19 cellular contexts compared by ENCODE assay signal in the genomic region with DNA sequence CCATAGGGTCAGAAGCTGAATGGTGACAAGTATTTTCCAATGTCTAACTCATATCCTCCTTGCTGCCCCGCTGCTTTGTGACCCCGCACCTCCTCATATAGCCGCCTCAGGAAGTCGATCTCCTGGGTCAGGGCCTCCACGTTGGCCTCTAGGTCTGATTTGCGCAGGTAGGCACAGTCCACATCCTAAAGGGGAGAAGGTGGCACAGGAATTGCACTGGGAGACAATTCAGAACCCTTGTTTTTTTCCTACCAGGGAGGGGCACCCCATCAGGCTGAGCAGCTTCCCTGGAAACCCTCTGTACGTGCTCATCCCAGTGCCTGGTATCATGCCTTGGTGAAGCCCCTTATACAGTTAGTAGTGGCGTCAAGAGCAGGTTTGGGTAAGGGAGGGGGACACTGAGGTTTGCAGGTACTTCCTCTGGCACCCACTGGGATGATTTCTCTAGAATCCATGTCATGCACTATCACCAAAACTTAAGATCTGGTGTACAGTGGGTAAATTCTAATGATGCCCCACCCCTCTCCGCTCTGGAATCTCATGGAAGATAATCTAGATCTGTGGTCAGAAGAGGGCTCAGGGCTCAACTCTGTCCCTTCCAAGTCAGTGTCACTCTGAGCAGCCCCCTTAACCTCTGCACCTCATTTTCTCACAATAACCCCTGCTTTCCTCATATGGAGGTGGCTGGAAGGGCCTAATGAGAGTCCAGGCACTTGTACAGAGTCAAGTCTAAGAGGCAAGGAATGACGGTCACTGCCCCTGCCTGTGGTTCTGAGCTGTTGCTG. TPM values are rescaled to one million over a fixed set of nuclear protein-coding genes. Genes with fewer than 3 reads are reported as not detected.
"Had no signal": no experiment of that assay in that cellular context is flagged by ENCODE, and none has a peak within 500 bp of the region (broad histone marks: within the 10 kb centered on the region; RNA-seq: fewer than 3 reads in every experiment).

No MANE protein-coding gene starts in this region.

- H3K9me3 ChIP-seq: esophagus squamous epithelium, tibial nerve, vagina had no signal

- DNase-seq: activated CD4-positive, alpha-beta T cell treated with anti-CD3 and anti-CD28 coated beads, Interleukin-2, amount 50 U/mL, for 48 hours; activated CD8-positive, alpha-beta memory T cell treated with anti-CD3 and anti-CD28 coated beads, Interleukin-2, amount 10 ng/mL, durations not matched to agents 7 days and 5 days; activated naive CD4-positive, alpha-beta T cell; effector CD8-positive, alpha-beta T cell; esophagus squamous epithelium; left colon; nephron progenitor cell; nucleus accumbens; retina had no signal

- H3K4me3 ChIP-seq: esophagus squamous epithelium, hepatocyte, lung, tibial nerve, vagina had no signal

- H3K27ac Mint-ChIP-seq: activated CD8-positive, alpha-beta memory T cell treated with anti-CD3 and anti-CD28 coated beads, Interleukin-2, amount 10 ng/mL, durations not matched to agents 7 days and 5 days; activated T-helper 17 cell treated with anti-CD3 and anti-CD28 coated beads, Interleukin-2, amount 50 U/mL, for 72 hours; dendritic cell treated with granulocyte-macrophage colony-stimulating factor and Interleukin-4, amounts not matched to agents 40 ng/mL and 50 ng/mL, for 4 days; nephron progenitor cell; stimulated activated naive CD8-positive, alpha-beta T cell treated with anti-CD3 and anti-CD28 coated beads, Interleukin-15, Interleukin-2, amounts not matched to agents 100 ng/mL and 50 ng/mL, for 24 hours; T-helper 2 cell treated with Interferon-gamma antibody and Interleukin-4, amounts not matched to agents 5 μg/mL and 100 μg/mL, for 36 hours had no signal

- H2AFZ ChIP-seq: hepatocyte had no signal

- H3K27ac ChIP-seq: esophagus squamous epithelium, hepatocyte, tibial nerve, vagina had no signal

- H3K4me2 ChIP-seq: hepatocyte had no signal

- H3K9me3 Mint-ChIP-seq: activated T-helper 17 cell treated with anti-CD3 and anti-CD28 coated beads, Interleukin-2, amount 50 U/mL, for 72 hours; dendritic cell treated with granulocyte-macrophage colony-stimulating factor and Interleukin-4, amounts not matched to agents 40 ng/mL and 50 ng/mL, for 4 days; stimulated activated naive CD8-positive, alpha-beta T cell treated with anti-CD3 and anti-CD28 coated beads, Interleukin-15, Interleukin-2, amounts not matched to agents 100 ng/mL and 50 ng/mL, for 24 hours had no signal

- H3K79me2 ChIP-seq: hepatocyte had no signal

- H3K36me3 ChIP-seq: esophagus squamous epithelium, tibial nerve, vagina had no signal

- H3K4me3 Mint-ChIP-seq: activated CD8-positive, alpha-beta memory T cell treated with anti-CD3 and anti-CD28 coated beads, Interleukin-2, amount 10 ng/mL, durations not matched to agents 7 days and 5 days; activated T-helper 17 cell treated with anti-CD3 and anti-CD28 coated beads, Interleukin-2, amount 50 U/mL, for 72 hours; dendritic cell treated with granulocyte-macrophage colony-stimulating factor and Interleukin-4, amounts not matched to agents 40 ng/mL and 50 ng/mL, for 4 days; nephron progenitor cell; stimulated activated naive CD8-positive, alpha-beta T cell treated with anti-CD3 and anti-CD28 coated beads, Interleukin-15, Interleukin-2, amounts not matched to agents 100 ng/mL and 50 ng/mL, for 24 hours; T-helper 2 cell treated with Interferon-gamma antibody and Interleukin-4, amounts not matched to agents 5 μg/mL and 100 μg/mL, for 36 hours had no signal

- H3K27me3 ChIP-seq: vagina had no signal

RNA-seq across cellular contexts. Expression of a gene that starts 20.1 kb away (rescaled TPM):
- total RNA-seq: cerebellum, endothelial cell of umbilical vein, esophagus squamous epithelium, hepatocyte, tibial nerve, vagina had no signal
- polyA plus RNA-seq: endothelial cell of umbilical vein had no signal

RNA-seq across cellular contexts. Expression of a gene that starts 21.3 kb away (rescaled TPM):
- total RNA-seq: cerebellum had no signal

RNA-seq across cellular contexts. Expression of a gene that starts 37.0 kb away (rescaled TPM):
- total RNA-seq: activated T-helper 17 cell treated with anti-CD3 and anti-CD28 coated beads, Interleukin-2, amount 50 U/mL, for 72 hours; cerebellum; endothelial cell of umbilical vein; esophagus squamous epithelium; hepatocyte; left colon; tibial nerve; vagina had no signal
- polyA plus RNA-seq: endothelial cell of umbilical vein, hepatocyte had no signal
